Comparison of ENCODE assay signal across 8 cellular contexts in genomic region chr14:102694530-102695171, GRCh38.
DNase-seq lines count a peak whose midpoint lies in the region; ATAC-seq and TF ChIP-seq lines count a peak whose summit lies in the region.

No MANE protein-coding gene starts in this region.

- DNase-seq in AG08396 (ENCODE audit: low spot score) (peak; percentile 75), NCI-H2171 treated with DMSO at 0.1 percent for 48 hours (lab: John Stamatoyannopoulos, UW) (peak; percentile 96), WTC11 (ENCODE audit: low spot score) (peak; percentile 62), coronary artery (ENCODE audit: low spot score) (no peak), left lung (no peak)
- peak; percentile 6 to 31 (median 17) for DNase-seq in stimulated activated CD4-positive, alpha-beta T cell treated with anti-CD3 and anti-CD28 coated beads, TNF-alpha, amount 100 ng/mL, for 1 hour (ENCODE audit: low read depth in 3 of 3, low spot score in 1 of 3)

- peak overlapping the region; percentile 35; the same call in 1 of the 2 replicates for H3K27ac Mint-ChIP-seq in WTC11

- H3K36me3 ChIP-seq in left lung, result no peaks in the 10 kb centered on the region

- H3K36me3 Mint-ChIP-seq in WTC11, result no peaks in the 10 kb centered on the region

- no peaks in the 10 kb centered on the region for H3K9me3 Mint-ChIP-seq in WTC11

- H3K27ac ChIP-seq in coronary artery (no peak overlapping the region), left lung (no peak overlapping the region)

- no peaks in the 10 kb centered on the region for H3K27me3 Mint-ChIP-seq in WTC11 (ENCODE audit: low read depth)

- peaks cover 0 to 59% of the 10 kb centered on the region in 2 donors for H3K4me1 ChIP-seq in left lung

- no peaks in the 10 kb centered on the region for H3K9me3 ChIP-seq in left lung

- H3K4me3 Mint-ChIP-seq in WTC11, result no peak overlapping the region

- POLR2A ChIA-PET in WTC11 (lab: Charles Lee), result interaction anchor here (0.6 to 0.9 kb wide), 4 partner anchors 65 to 143 kb away, joined by 3 to 4 read pairs (median 3); no protein-coding TSS in a partner anchor

- H3K4me3 ChIP-seq in coronary artery (no peak overlapping the region), left lung (no peak overlapping the region)

- H3K27me3 ChIP-seq in left lung, result no peaks in the 10 kb centered on the region

- H3K4me1 Mint-ChIP-seq in WTC11, result peaks cover 41% of the 10 kb centered on the region

- CTCF ChIA-PET in WTC11 (lab: Charles Lee), result interaction anchor here (0.5 to 4.3 kb wide), 60 partner anchors 9 to 678 kb away, joined by 3 to 72 read pairs (median 4); partner anchors contain the start of gene AMN

- intact Hi-C loops in left lung (cut with DNase I), result no loop called here

- TF ChIP-seq CTCF in WTC11 (IDR thresholded peaks at IDR 0.05) (peak; percentile 60), coronary artery (IDR thresholded peaks at IDR 0.05) (peak; percentile 46), left lung (IDR thresholded peaks at IDR 0.05) (peak; percentile 65 to 76)

- ATAC-seq in GM18520 (IDR thresholded peaks at IDR 0.05; ENCODE audit: unreplicated experiment) (peak; percentile 56), WTC11 (peak; percentile 72), left lung (peak; percentile 85), HG02938 (IDR thresholded peaks at IDR 0.05; ENCODE audit: unreplicated experiment) (no peak)

TF ChIP-seq in WTC11, 78 proteins besides CTCF, POLR2A, EP300 and RAD21:
- TF ChIP-seq ZNF671 (CRISPR knock-in tag; IDR thresholded peaks at IDR 0.05) (no peak), ZSCAN18 (CRISPR knock-in tag; IDR thresholded peaks at IDR 0.05) (no peak), ATF2 (CRISPR knock-in tag; IDR thresholded peaks at IDR 0.05; ENCODE audit: borderline replicate concordance, low read depth) (no peak), IRF2 (CRISPR knock-in tag; IDR thresholded peaks at IDR 0.05; ENCODE audit: borderline replicate concordance, low read depth) (no peak), USF1 (CRISPR knock-in tag; IDR thresholded peaks at IDR 0.05) (no peak), ESRRA (CRISPR knock-in tag; IDR thresholded peaks at IDR 0.05; ENCODE audit: borderline replicate concordance) (no peak)

Comparison
In these comparisons a context has a peak if more than half of its experiments do, and no peak if none do; other contexts are left out.
1. DNase-seq: peak in AG08396 (single experiment), NCI-H2171 treated with DMSO at 0.1 percent for 48 hours (single experiment), WTC11 (single experiment) and stimulated activated CD4-positive, alpha-beta T cell treated with anti-CD3 and anti-CD28 coated beads, TNF-alpha, amount 100 ng/mL, for 1 hour (3 of 3); none in coronary artery (single experiment) and left lung (0 of 2).
2. Peak in every context shown above with its lines, with median percentiles within 50 percentile points of each other: CTCF ChIP-seq.